Comparison of ENCODE assay signal across 13 cellular contexts in the genomic region with DNA sequence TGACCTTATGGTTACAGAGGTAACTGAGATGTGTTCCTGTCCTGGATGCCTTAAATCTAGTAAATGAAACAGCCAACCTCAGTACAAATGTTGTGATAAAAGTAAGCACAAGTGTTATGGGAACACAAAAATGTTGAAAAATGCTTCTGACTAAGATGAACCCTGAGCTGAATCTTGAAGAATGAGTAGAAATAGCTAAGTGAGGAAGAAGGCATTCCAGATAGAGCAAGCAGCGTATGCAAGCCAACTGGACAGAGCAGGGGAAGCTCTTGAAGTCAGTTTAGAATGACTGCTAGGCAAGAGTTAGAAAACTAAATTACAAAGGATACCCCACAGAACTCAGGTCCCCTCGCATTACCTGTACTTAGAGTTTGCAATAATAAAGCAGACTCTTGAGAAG. TPM values are rescaled to one million over a fixed set of nuclear protein-coding genes. Genes with fewer than 3 reads are reported as not detected.
DNase-seq lines count a peak whose midpoint lies in the region; ATAC-seq and TF ChIP-seq lines count a peak whose summit lies in the region.
"Had no signal": no experiment of that assay in that cellular context is flagged by ENCODE, and none has a peak within 500 bp of the region (broad histone marks: within the 10 kb centered on the region; RNA-seq: fewer than 3 reads in every experiment).

No MANE protein-coding gene starts in this region.

- peaks cover 14 to 18% (median 15%) of the 10 kb centered on the region in 3 donors for H3K4me1 ChIP-seq in skeletal muscle tissue (ENCODE audit: control insufficient read depth in 3 of 3, insufficient read depth in 3 of 3, low read length in 3 of 3)

- H3K27me3 Mint-ChIP-seq in activated T-cell treated with anti-CD3 and anti-CD28 coated beads, Interleukin-2, amount 50 U/mL, for 4 hours (ENCODE audit: low read depth) = no peaks in the 10 kb centered on the region
- H3K27me3 Mint-ChIP-seq in T-helper 2 cell treated with Interferon-gamma antibody and Interleukin-4, amounts not matched to agents 5 μg/mL and 100 μg/mL, for 36 hours (ENCODE audit: low read depth) = no peaks in the 10 kb centered on the region

- H3K4me3 ChIP-seq in skeletal muscle tissue (ENCODE audit: low read length in 3 of 3) = peak overlapping the region in 1 of 3 donors; percentile 31
- H3K4me3 ChIP-seq: ovary, suprapubic skin had no signal

- no peaks in the 10 kb centered on the region for H3K27me3 ChIP-seq in skeletal muscle tissue (ENCODE audit: control insufficient read depth in 3 of 3, insufficient read depth in 3 of 3, low read length in 3 of 3)
- H3K27me3 ChIP-seq: ovary, suprapubic skin had no signal

- H3K27ac Mint-ChIP-seq in T-helper 2 cell treated with Interferon-gamma antibody and Interleukin-4, amounts not matched to agents 5 μg/mL and 100 μg/mL, for 36 hours = no peak overlapping the region

- H3K36me3 Mint-ChIP-seq in activated T-cell treated with anti-CD3 and anti-CD28 coated beads, Interleukin-2, amount 50 U/mL, for 4 hours (ENCODE audit: insufficient read depth) = peaks cover 4% of the 10 kb centered on the region
- H3K36me3 Mint-ChIP-seq in T-helper 2 cell treated with Interferon-gamma antibody and Interleukin-4, amounts not matched to agents 5 μg/mL and 100 μg/mL, for 36 hours (ENCODE audit: low read depth) = peaks cover 6% of the 10 kb centered on the region

- peak overlapping the region; percentile 90 for H3K4me3 Mint-ChIP-seq in activated T-cell treated with anti-CD3 and anti-CD28 coated beads, Interleukin-2, amount 50 U/mL, for 4 hours
- no peak overlapping the region for H3K4me3 Mint-ChIP-seq in T-helper 2 cell treated with Interferon-gamma antibody and Interleukin-4, amounts not matched to agents 5 μg/mL and 100 μg/mL, for 36 hours

- H3K27ac ChIP-seq in skeletal muscle tissue (ENCODE audit: low read depth, low read length) = no peak overlapping the region
- H3K27ac ChIP-seq: ovary, suprapubic skin had no signal

- H3K9me3 ChIP-seq in skeletal muscle tissue (ENCODE audit: control insufficient read depth in 3 of 3, low read length in 3 of 3) = no peaks in the 10 kb centered on the region
- H3K9me3 ChIP-seq: ovary, suprapubic skin had no signal

- DNase-seq in activated T-cell treated with anti-CD3 and anti-CD28 coated beads, Interleukin-2, amount 50 U/mL, for 4 hours = no peak
- DNase-seq in activated T-cell treated with anti-CD3 and anti-CD28 coated beads, Interleukin-2, amount 50 U/mL, for 48 hours = no peak
- peak; percentile 25 for DNase-seq in RKO (ENCODE audit: low spot score)
- peak; percentile 64 to 78 for DNase-seq in erythroblast (lab: John Stamatoyannopoulos, UW)
- DNase-seq in stimulated activated CD4-positive, alpha-beta T cell treated with anti-CD3 and anti-CD28 coated beads, Interleukin-1b, Interleukin-23, amount 100 ng/mL, for 48 hours = no peak
- DNase-seq in T-helper 2 cell treated with Interferon-gamma antibody and Interleukin-4, amounts not matched to agents 5 μg/mL and 100 μg/mL, for 36 hours (ENCODE audit: low spot score) = no peak
- DNase-seq: activated T-cell treated with anti-CD3 and anti-CD28 coated beads for 4 hours; central memory CD4-positive, alpha-beta T cell; NCI-H2029 treated with DMSO at 0.1 percent for 48 hours; ovary had no signal

- peaks cover 42% of the 10 kb centered on the region for H3K4me1 Mint-ChIP-seq in activated T-cell treated with anti-CD3 and anti-CD28 coated beads, Interleukin-2, amount 50 U/mL, for 4 hours (ENCODE audit: low read depth)
- H3K4me1 Mint-ChIP-seq in T-helper 2 cell treated with Interferon-gamma antibody and Interleukin-4, amounts not matched to agents 5 μg/mL and 100 μg/mL, for 36 hours (ENCODE audit: low read depth) = peaks cover 30% of the 10 kb centered on the region

- peak overlapping the region; percentile 10 to 87 (median 25) for H3K9ac ChIP-seq in skeletal muscle tissue (ENCODE audit: low read depth in 1 of 3, low read length in 3 of 3)

- ATAC-seq in activated T-cell treated with anti-CD3 and anti-CD28 coated beads, Interleukin-2, amount 50 U/mL, for 4 hours = no peak
- no peak for ATAC-seq in HG03025 (IDR thresholded peaks at IDR 0.05; ENCODE audit: low FRiP score, unreplicated experiment)

- H3K36me3 ChIP-seq in skeletal muscle tissue (ENCODE audit: control insufficient read depth in 3 of 3, insufficient read depth in 3 of 3, low read length in 3 of 3) = peaks cover 0 to 15% (median 2%) of the 10 kb centered on the region in 3 donors
- H3K36me3 ChIP-seq: ovary had no signal

- no peak for TF ChIP-seq POLR2A in erythroblast (IDR thresholded peaks at IDR 0.05; ENCODE audit: low read length)

- H3K9me3 Mint-ChIP-seq in activated T-cell treated with anti-CD3 and anti-CD28 coated beads, Interleukin-2, amount 50 U/mL, for 4 hours = no peaks in the 10 kb centered on the region
- H3K9me3 Mint-ChIP-seq in T-helper 2 cell treated with Interferon-gamma antibody and Interleukin-4, amounts not matched to agents 5 μg/mL and 100 μg/mL, for 36 hours = no peaks in the 10 kb centered on the region

RNA-seq across cellular contexts. Expression of gene FBXO9, which starts 2.1 kb away (rescaled TPM):
- 10 to 100 TPM; 46.6 to 49.2 (median 49.0) TPM for total RNA-seq in activated T-cell treated with anti-CD3 and anti-CD28 coated beads, Interleukin-2, amount 50 U/mL, for 4 hours
- total RNA-seq in skeletal muscle tissue = 30.8 TPM

RNA-seq across cellular contexts. Expression of gene CILK1, which starts 5.7 kb away (rescaled TPM):
- total RNA-seq in activated T-cell treated with anti-CD3 and anti-CD28 coated beads, Interleukin-2, amount 50 U/mL, for 4 hours = 1 to 10 TPM; 2.6 to 3.6 (median 3.2) TPM
- 6.3 TPM for total RNA-seq in skeletal muscle tissue

Comparison
In these comparisons a context has a peak if more than half of its experiments do, and no peak if none do; other contexts are left out.
1. DNase-seq: peak in RKO (single experiment) and erythroblast (2 of 2); none in activated T-cell treated with anti-CD3 and anti-CD28 coated beads, Interleukin-2, amount 50 U/mL, for 4 hours (single experiment), activated T-cell treated with anti-CD3 and anti-CD28 coated beads, Interleukin-2, amount 50 U/mL, for 48 hours (0 of 2), stimulated activated CD4-positive, alpha-beta T cell treated with anti-CD3 and anti-CD28 coated beads, Interleukin-1b, Interleukin-23, amount 100 ng/mL, for 48 hours (single experiment) and T-helper 2 cell treated with Interferon-gamma antibody and Interleukin-4, amounts not matched to agents 5 μg/mL and 100 μg/mL, for 36 hours (single experiment).